Comparison of ENCODE assay signal across 12 cellular contexts in the genomic region with DNA sequence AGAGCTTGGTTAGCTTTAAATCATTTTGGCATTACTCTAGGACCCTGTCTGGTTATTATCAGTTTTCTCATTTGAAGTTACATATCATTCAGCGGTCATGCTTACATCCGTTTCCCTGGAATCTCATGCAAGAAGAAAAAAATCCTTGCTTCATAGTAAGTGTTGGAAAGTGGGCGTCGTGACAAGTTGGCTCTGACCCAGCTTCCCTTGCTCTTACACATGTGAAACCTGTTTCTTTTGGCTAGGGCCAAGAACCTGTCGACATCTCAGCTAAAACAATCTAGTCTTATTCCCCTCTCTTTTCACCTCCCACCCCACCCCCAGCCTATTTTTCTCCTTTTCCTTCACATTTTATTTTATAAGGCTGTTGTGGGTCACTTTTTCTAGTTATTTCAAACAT. TPM values are rescaled to one million over a fixed set of nuclear protein-coding genes. Genes with fewer than 3 reads are reported as not detected.
DNase-seq lines count a peak whose midpoint lies in the region; ATAC-seq, FAIRE-seq and TF ChIP-seq lines count a peak whose summit lies in the region.
"Had no signal": no experiment of that assay in that cellular context is flagged by ENCODE, and none has a peak within 500 bp of the region (broad histone marks: within the 10 kb centered on the region; RNA-seq: fewer than 3 reads in every experiment).

No MANE protein-coding gene starts in this region.

- no peaks in the 10 kb centered on the region for H3K4me1 Mint-ChIP-seq in activated T-cell treated with anti-CD3 and anti-CD28 coated beads, Interleukin-2, amount 50 U/mL, for 4 hours (ENCODE audit: low read depth)
- H3K4me1 Mint-ChIP-seq in endothelial cell (ENCODE audit: unreplicated experiment), result peaks cover 11% of the 10 kb centered on the region

- H3K4me1 ChIP-seq in pancreas, result peaks cover 4 to 18% (median 13%) of the 10 kb centered on the region in 3 donors

- WGBS in pancreas, 2 donors, result 6 to 8% methylated on average over 5 of the region's 5 CpGs

- H3K9me3 ChIP-seq in pancreas, result no peaks in the 10 kb centered on the region

- no peak overlapping the region for H3K4me3 Mint-ChIP-seq in activated T-cell treated with anti-CD3 and anti-CD28 coated beads, Interleukin-2, amount 50 U/mL, for 4 hours
- H3K4me3 Mint-ChIP-seq in endothelial cell (ENCODE audit: unreplicated experiment), result no peak overlapping the region
- H3K4me3 Mint-ChIP-seq: B cell had no signal

- no peaks in the 10 kb centered on the region for H3K27me3 Mint-ChIP-seq in activated T-cell treated with anti-CD3 and anti-CD28 coated beads, Interleukin-2, amount 50 U/mL, for 4 hours (ENCODE audit: low read depth)
- H3K27me3 Mint-ChIP-seq in endothelial cell (ENCODE audit: unreplicated experiment), result peaks cover 2% of the 10 kb centered on the region
- H3K27me3 Mint-ChIP-seq: B cell had no signal

- no peak overlapping the region for H3K27ac Mint-ChIP-seq in endothelial cell (ENCODE audit: unreplicated experiment)
- H3K27ac Mint-ChIP-seq: B cell had no signal

- DNase-seq in DMS79 treated with DMSO at 0.1 percent for 48 hours (lab: John Stamatoyannopoulos, UW) (peak; percentile 82), astrocyte of the hippocampus (ENCODE audit: low read depth, low spot score) (peak; percentile 84), Right ventricle myocardium superior (peak; percentile 90), pancreas (peak; percentile 75 to 92 (median 86)), NCI-H510A (lab: John Stamatoyannopoulos, UW) (no peak), endothelial cell (ENCODE audit: low spot score) (no peak)
- DNase-seq in activated T-cell treated with anti-CD3 and anti-CD28 coated beads, Interleukin-2, amount 50 U/mL, for 4 hours, result no peak
- DNase-seq: erythroblast, NCI-H526 treated with DMSO at 0.1 percent for 48 hours had no signal

- H3K27ac ChIP-seq in pancreas, result no peak overlapping the region

- ATAC-seq in Right ventricle myocardium superior (ENCODE audit: poor library complexity) (peak; percentile 70), pancreas (peak; percentile 83 to 89 (median 88)), GM18868 (IDR thresholded peaks at IDR 0.05; ENCODE audit: unreplicated experiment) (no peak)
- ATAC-seq in activated T-cell treated with anti-CD3 and anti-CD28 coated beads, Interleukin-2, amount 50 U/mL, for 4 hours, result no peak

- H3K4me3 ChIP-seq in pancreas, result no peak overlapping the region

- H3K36me3 ChIP-seq in pancreas, result no peaks in the 10 kb centered on the region

- H3K36me3 Mint-ChIP-seq in activated T-cell treated with anti-CD3 and anti-CD28 coated beads, Interleukin-2, amount 50 U/mL, for 4 hours (ENCODE audit: insufficient read depth), result peaks cover 8% of the 10 kb centered on the region
- no peaks in the 10 kb centered on the region for H3K36me3 Mint-ChIP-seq in endothelial cell (ENCODE audit: low read depth, unreplicated experiment)

- H3K27me3 ChIP-seq in pancreas, result no peaks in the 10 kb centered on the region

- H3K9me3 Mint-ChIP-seq in activated T-cell treated with anti-CD3 and anti-CD28 coated beads, Interleukin-2, amount 50 U/mL, for 4 hours, result no peaks in the 10 kb centered on the region
- H3K9me3 Mint-ChIP-seq in endothelial cell (ENCODE audit: unreplicated experiment), result no peaks in the 10 kb centered on the region

- intact Hi-C loops in Right ventricle myocardium superior (cut with DNase I) (no loop called here), pancreas (cut with DNase I) (no loop called here)

- TF ChIP-seq CTCF in pancreas (IDR thresholded peaks at IDR 0.05), result no peak
- TF ChIP-seq CTCF in endothelial cell (IDR thresholded peaks at IDR 0.05; ENCODE audit: unreplicated experiment), result no peak

- no peak for FAIRE-seq in pancreas (lab: Jason Lieb, UNC)
- FAIRE-seq: H1 had no signal

RNA-seq across cellular contexts. Expression of gene ANKS1A, which starts 45.5 kb away (rescaled TPM):
- 25.0 TPM for total RNA-seq in Right ventricle myocardium superior
- 10 to 100 TPM in 2 of 6 donors, 1 to 10 TPM in 4; 7.1 to 16.7 (median 9.0) TPM for total RNA-seq in pancreas
- polyA plus RNA-seq in pancreas, result 1 to 10 TPM; 6.1 to 7.0 TPM
- total RNA-seq in activated T-cell treated with anti-CD3 and anti-CD28 coated beads, Interleukin-2, amount 50 U/mL, for 4 hours, result 1 to 10 TPM; 7.7 to 8.3 (median 8.2) TPM
- 20.1 TPM for total RNA-seq in endothelial cell (ENCODE audit: unreplicated experiment)

RNA-seq across cellular contexts. Expression of gene TAF11, which starts 46.7 kb away (rescaled TPM):
- total RNA-seq in Right ventricle myocardium superior (13.7 TPM), pancreas (10 to 100 TPM in 3 of 6 donors, 1 to 10 TPM in 3; 8.7 to 11.7 (median 10.1) TPM), endothelial cell (ENCODE audit: unreplicated experiment) (45.9 TPM)
- 10 to 100 TPM; 20.0 to 30.0 TPM for polyA plus RNA-seq in pancreas
- 10 to 100 TPM; 26.1 to 33.4 (median 28.5) TPM for total RNA-seq in activated T-cell treated with anti-CD3 and anti-CD28 coated beads, Interleukin-2, amount 50 U/mL, for 4 hours

Comparison
In these comparisons a context has a peak if more than half of its experiments do, and no peak if none do; other contexts are left out.
1. DNase-seq: peak in DMS79 treated with DMSO at 0.1 percent for 48 hours (single experiment), astrocyte of the hippocampus (single experiment), Right ventricle myocardium superior (single experiment) and pancreas (6 of 6); none in activated T-cell treated with anti-CD3 and anti-CD28 coated beads, Interleukin-2, amount 50 U/mL, for 4 hours (single experiment), NCI-H510A (single experiment) and endothelial cell (single experiment).
2. ATAC-seq: peak in Right ventricle myocardium superior (single experiment) and pancreas (4 of 4); none in activated T-cell treated with anti-CD3 and anti-CD28 coated beads, Interleukin-2, amount 50 U/mL, for 4 hours (0 of 2) and GM18868 (single experiment).